In genomic region chr2:142112648-142113278, GRCh38 we compare ENCODE assay signal across 14 cellular contexts. TPM values are rescaled to one million over a fixed set of nuclear protein-coding genes. Genes with fewer than 3 reads are reported as not detected.
A peak's percentile ranks its signal among the peaks of the same experiment; 100 is the strongest.
DNase-seq lines count a peak whose midpoint lies in the region; ATAC-seq, FAIRE-seq and TF ChIP-seq lines count a peak whose summit lies in the region.
"Had no signal": no experiment of that assay in that cellular context is flagged by ENCODE, and none has a peak within 500 bp of the region (broad histone marks: within the 10 kb centered on the region; RNA-seq: fewer than 3 reads in every experiment).

No MANE protein-coding gene starts in this region.

- H3K9me3 Mint-ChIP-seq in progenitor cell of endocrine pancreas (ENCODE audit: low read depth), result peaks cover 3% of the 10 kb centered on the region
- H3K9me3 Mint-ChIP-seq in CD8-positive, alpha-beta T cell, result peaks cover 8% of the 10 kb centered on the region

- H3K27ac Mint-ChIP-seq in progenitor cell of endocrine pancreas, result no peak overlapping the region
- H3K27ac Mint-ChIP-seq in CD8-positive, alpha-beta T cell, result no peak overlapping the region
- H3K27ac Mint-ChIP-seq: WTC11 had no signal

- no peaks in the 10 kb centered on the region for H3K9me3 ChIP-seq in PC-9 (ENCODE audit: insufficient read depth, low read depth)
- H3K9me3 ChIP-seq in CD8-positive, alpha-beta T cell (ENCODE audit: low read length), result no peaks in the 10 kb centered on the region
- H3K9me3 ChIP-seq: psoas muscle had no signal

- no peak overlapping the region for H3K4me3 ChIP-seq in PC-9
- no peak overlapping the region for H3K4me3 ChIP-seq in epithelial cell of proximal tubule (ENCODE audit: low read depth, low read length)
- no peak overlapping the region for H3K4me3 ChIP-seq in CD8-positive, alpha-beta T cell (ENCODE audit: low read depth, low read length)
- H3K4me3 ChIP-seq: psoas muscle had no signal

- no peak for TF ChIP-seq POLR2A in H54 (IDR thresholded peaks at IDR 0.05; ENCODE audit: low read depth, low read length)

- intact Hi-C loops in PC-9 (cut with micrococcal nuclease; ENCODE audit: unreplicated experiment), result no loop called here
- intact Hi-C loops in CD8-positive, alpha-beta T cell (cut with DNase I, micrococcal nuclease), result no loop called here

- H3K4me2 ChIP-seq in PC-9, result no peak overlapping the region

- no peaks in the 10 kb centered on the region for H3K4me1 Mint-ChIP-seq in progenitor cell of endocrine pancreas (ENCODE audit: low read depth)
- no peaks in the 10 kb centered on the region for H3K4me1 Mint-ChIP-seq in CD8-positive, alpha-beta T cell (ENCODE audit: low read depth)
- H3K4me1 Mint-ChIP-seq: WTC11 had no signal

- no peak overlapping the region for H3K4me3 Mint-ChIP-seq in progenitor cell of endocrine pancreas (ENCODE audit: low read depth)
- no peak overlapping the region for H3K4me3 Mint-ChIP-seq in CD8-positive, alpha-beta T cell
- H3K4me3 Mint-ChIP-seq: WTC11 had no signal

- no peaks in the 10 kb centered on the region for H3K36me3 Mint-ChIP-seq in progenitor cell of endocrine pancreas (ENCODE audit: insufficient read depth)
- no peaks in the 10 kb centered on the region for H3K36me3 Mint-ChIP-seq in CD8-positive, alpha-beta T cell
- H3K36me3 Mint-ChIP-seq: WTC11 had no signal

- FAIRE-seq in H54 (lab: Jason Lieb, UNC), result peak; percentile 82
- FAIRE-seq: G401.6 had no signal

- POLR2A ChIA-PET in PC-9 (lab: Charles Lee; ENCODE audit: unreplicated experiment), result no interaction called here
- POLR2A ChIA-PET in CD8-positive, alpha-beta T cell (lab: Charles Lee), result no interaction called here

- CTCF ChIA-PET in PC-9 (lab: Charles Lee), result no interaction called here
- CTCF ChIA-PET in CD8-positive, alpha-beta T cell (lab: Charles Lee), result no interaction called here

- BruUV-seq in PC-9 (replicated peaks; lab: Mats Ljungman, UMichigan), result no TSS peak

- peak; percentile 37 for TF ChIP-seq CTCF in PC-9 (conservative IDR thresholded peaks at IDR 0.05)
- peak; percentile 42 for TF ChIP-seq CTCF in epithelial cell of proximal tubule (conservative IDR thresholded peaks at IDR 0.05; ENCODE audit: low read depth, low read length)
- peak; percentile 15 for TF ChIP-seq CTCF in progenitor cell of endocrine pancreas (IDR thresholded peaks at IDR 0.05; ENCODE audit: unreplicated experiment)
- TF ChIP-seq CTCF in CD8-positive, alpha-beta T cell (IDR thresholded peaks at IDR 0.05), result no peak

- DNase-seq in H54 (ENCODE audit: insufficient read length, low spot score) (no peak), PC-9 (peak in 1 of 2 experiments; percentile 51), epithelial cell of proximal tubule (ENCODE audit: low read depth) (no peak), progenitor cell of endocrine pancreas (ENCODE audit: low spot score, unreplicated experiment) (no peak), COLO668 (lab: John Stamatoyannopoulos, UW; ENCODE audit: unreplicated experiment) (no peak)
- DNase-seq in stimulated activated CD4-positive, alpha-beta T cell treated with anti-CD3 and anti-CD28 coated beads, Interleukin-4, amount 100 ng/mL, for 24 hours, result no peak
- no peak for DNase-seq in CD8-positive, alpha-beta T cell
- DNase-seq in stimulated activated naive CD4-positive, alpha-beta T cell (lab: John Stamatoyannopoulos, UW), result no peak
- DNase-seq: effector CD8-positive, alpha-beta T cell; KG1; left cardiac atrium; psoas muscle had no signal

- no peak overlapping the region for H3K27ac ChIP-seq in PC-9
- H3K27ac ChIP-seq in CD8-positive, alpha-beta T cell (ENCODE audit: low read depth, low read length), result no peak overlapping the region
- H3K27ac ChIP-seq: psoas muscle had no signal

- no peak for ATAC-seq in CD8-positive, alpha-beta T cell
- ATAC-seq: left cardiac atrium, psoas muscle, WTC11 had no signal

- H2AFZ ChIP-seq in PC-9, result no peak overlapping the region

- H4K20me1 ChIP-seq in PC-9 (ENCODE audit: insufficient read depth), result no peaks in the 10 kb centered on the region

- H3K27me3 ChIP-seq in PC-9 (ENCODE audit: insufficient read depth, low read depth), result no peaks in the 10 kb centered on the region
- H3K27me3 ChIP-seq in CD8-positive, alpha-beta T cell (ENCODE audit: insufficient read depth, low read length), result no peaks in the 10 kb centered on the region

- no peaks in the 10 kb centered on the region for H3F3A ChIP-seq in PC-9 (ENCODE audit: insufficient read depth, low read depth)

- H3K36me3 ChIP-seq in PC-9 (ENCODE audit: low read depth), result no peaks in the 10 kb centered on the region
- no peaks in the 10 kb centered on the region for H3K36me3 ChIP-seq in CD8-positive, alpha-beta T cell (ENCODE audit: insufficient read depth, low read length)

- H3K79me2 ChIP-seq in PC-9 (ENCODE audit: low read depth), result no peaks in the 10 kb centered on the region

- H3K9me2 ChIP-seq in PC-9 (ENCODE audit: insufficient read depth), result no peaks in the 10 kb centered on the region

- no peaks in the 10 kb centered on the region for H3K27me3 Mint-ChIP-seq in progenitor cell of endocrine pancreas
- H3K27me3 Mint-ChIP-seq in CD8-positive, alpha-beta T cell (ENCODE audit: low read depth), result no peaks in the 10 kb centered on the region

- H3K4me1 ChIP-seq in PC-9 (replicated peaks; ENCODE audit: insufficient read depth), result 0 out of 2 replicates have a peak, but pooled peaks cover 4% of the 10 kb centered on the region
- H3K4me1 ChIP-seq in CD8-positive, alpha-beta T cell (ENCODE audit: insufficient read depth, low read length), result no peaks in the 10 kb centered on the region
- H3K4me1 ChIP-seq: psoas muscle had no signal

RNA-seq across cellular contexts. Expression of gene LRP1B, which starts 18.1 kb away (rescaled TPM):
- total RNA-seq in PC-9 (2021), result 1.7 and 2.9 TPM in 2 replicates
- total RNA-seq in epithelial cell of proximal tubule, result 0.07 and 0.12 TPM in 2 replicates
- total RNA-seq in progenitor cell of endocrine pancreas, result 0.57 and 1.4 TPM in 2 replicates
- total RNA-seq in CD8-positive, alpha-beta T cell, result not detected
